17 cellular contexts compared by ENCODE assay signal in genomic region chr11:86136542-86136941, GRCh38.
"Had no signal": no experiment of that assay in that cellular context is flagged by ENCODE, and none has a peak within 500 bp of the region (broad histone marks: within the 10 kb centered on the region; RNA-seq: fewer than 3 reads in every experiment).

No MANE protein-coding gene starts in this region.

- H3K79me2 ChIP-seq: hepatocyte had no signal

- H3K27ac Mint-ChIP-seq: activated B cell treated with CpG ODN at 0.5 μM for 24 hours; activated CD4-positive, alpha-beta T cell treated with anti-CD3 and anti-CD28 coated beads, Interleukin-2, amount 10 ng/mL, durations not matched to agents 24 days and 14 days; activated naive CD8-positive, alpha-beta T cell treated with anti-CD3 and anti-CD28 coated beads, Interleukin-2, amount 10 ng/mL, durations not matched to agents 7 days and 5 days; T-helper 17 cell had no signal

- DNase-seq: activated B cell treated with CpG ODN at 0.5 μM for 24 hours; activated CD4-positive, alpha-beta T cell treated with anti-CD3 and anti-CD28 coated beads, Interleukin-2, amount 10 ng/mL, durations not matched to agents 24 days and 14 days; activated effector memory CD4-positive, alpha-beta T cell treated with Interleukin-2 at 50 U/mL for 16 hours; activated naive CD8-positive, alpha-beta T cell treated with anti-CD3 and anti-CD28 coated beads, Interleukin-2, amount 10 ng/mL, durations not matched to agents 7 days and 5 days; effector CD4-positive, alpha-beta T cell; naive thymus-derived CD8-positive, alpha-beta T cell; psoas muscle; right lobe of liver; stimulated activated CD4-positive, alpha-beta T cell treated with anti-CD3 and anti-CD28 coated beads, Interleukin-12 subunit alpha, Interleukin-12 subunit beta, amount 100 ng/mL, for 4 hours; stimulated activated CD4-positive, alpha-beta T cell treated with anti-CD3 and anti-CD28 coated beads, Interleukin-2, amount 100 ng/mL, for 48 hours; stimulated activated naive CD8-positive, alpha-beta T cell treated with anti-CD3 and anti-CD28 coated beads, Interleukin-15, Interleukin-2, amounts not matched to agents 100 U/mL and 50 U/mL, for 24 hours; T-helper 17 cell; uterus had no signal

- H3K27me3 Mint-ChIP-seq: activated B cell treated with CpG ODN at 0.5 μM for 24 hours; activated CD4-positive, alpha-beta T cell treated with anti-CD3 and anti-CD28 coated beads, Interleukin-2, amount 10 ng/mL, durations not matched to agents 24 days and 14 days; activated naive CD8-positive, alpha-beta T cell treated with anti-CD3 and anti-CD28 coated beads, Interleukin-2, amount 10 ng/mL, durations not matched to agents 7 days and 5 days; T-helper 17 cell had no signal

- ATAC-seq: naive thymus-derived CD8-positive, alpha-beta T cell; psoas muscle; SK-N-SH treated with all-trans-retinoic acid at 6 μM for 48 hours; stimulated activated naive CD8-positive, alpha-beta T cell treated with anti-CD3 and anti-CD28 coated beads, Interleukin-15, Interleukin-2, amounts not matched to agents 100 U/mL and 50 U/mL, for 24 hours; T-helper 17 cell had no signal

- H3K4me2 ChIP-seq: hepatocyte had no signal

- H3K27ac ChIP-seq: ascending aorta, hepatocyte, psoas muscle, right lobe of liver, uterus had no signal

- H3K4me3 Mint-ChIP-seq: activated B cell treated with CpG ODN at 0.5 μM for 24 hours; activated CD4-positive, alpha-beta T cell treated with anti-CD3 and anti-CD28 coated beads, Interleukin-2, amount 10 ng/mL, durations not matched to agents 24 days and 14 days; activated naive CD8-positive, alpha-beta T cell treated with anti-CD3 and anti-CD28 coated beads, Interleukin-2, amount 10 ng/mL, durations not matched to agents 7 days and 5 days; T-helper 17 cell had no signal

- H3K27me3 ChIP-seq: ascending aorta, hepatocyte, right lobe of liver, uterus had no signal

- H3K36me3 ChIP-seq: ascending aorta, right lobe of liver, uterus had no signal

- H3K36me3 Mint-ChIP-seq: activated naive CD8-positive, alpha-beta T cell treated with anti-CD3 and anti-CD28 coated beads, Interleukin-2, amount 10 ng/mL, durations not matched to agents 7 days and 5 days; naive thymus-derived CD8-positive, alpha-beta T cell had no signal

- H3K9me3 ChIP-seq: ascending aorta, psoas muscle, right lobe of liver, uterus had no signal

- H3K4me1 ChIP-seq: psoas muscle, uterus had no signal

- H3K9me3 Mint-ChIP-seq: activated B cell treated with CpG ODN at 0.5 μM for 24 hours; activated CD4-positive, alpha-beta T cell treated with anti-CD3 and anti-CD28 coated beads, Interleukin-2, amount 10 ng/mL, durations not matched to agents 24 days and 14 days; activated naive CD8-positive, alpha-beta T cell treated with anti-CD3 and anti-CD28 coated beads, Interleukin-2, amount 10 ng/mL, durations not matched to agents 7 days and 5 days; naive thymus-derived CD8-positive, alpha-beta T cell had no signal

- H2AFZ ChIP-seq: hepatocyte had no signal

- H3K4me3 ChIP-seq: ascending aorta, hepatocyte, lung, psoas muscle, right lobe of liver, uterus had no signal
